Comparison of ENCODE assay signal across 1 cellular context in the genomic region with DNA sequence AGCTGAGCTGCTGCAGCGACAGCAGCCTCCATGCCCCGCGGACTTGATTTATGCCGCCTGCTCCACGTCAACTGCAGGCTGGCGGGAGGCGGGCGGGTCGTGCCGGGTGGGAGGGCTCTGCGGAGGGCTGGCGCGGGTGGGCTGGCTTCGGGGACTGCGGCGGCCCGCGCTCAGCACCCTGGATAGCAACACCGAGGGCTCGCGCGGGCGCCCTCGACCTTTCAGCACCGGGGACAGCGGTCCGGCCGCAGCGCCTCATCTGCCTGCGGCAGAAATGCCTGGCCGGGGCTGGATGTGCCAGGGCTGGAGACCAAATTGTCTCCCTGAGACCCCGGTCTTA.
A peak's percentile ranks its signal among the peaks of the same experiment; 100 is the strongest.
TF ChIP-seq lines count a peak whose summit lies in the region.

No MANE protein-coding gene starts in this region.

TF ChIP-seq in SK-N-SH, 30 proteins besides CTCF, POLR2A, EP300 and RAD21 (continued from another document):
- TF ChIP-seq, protein P1, sequence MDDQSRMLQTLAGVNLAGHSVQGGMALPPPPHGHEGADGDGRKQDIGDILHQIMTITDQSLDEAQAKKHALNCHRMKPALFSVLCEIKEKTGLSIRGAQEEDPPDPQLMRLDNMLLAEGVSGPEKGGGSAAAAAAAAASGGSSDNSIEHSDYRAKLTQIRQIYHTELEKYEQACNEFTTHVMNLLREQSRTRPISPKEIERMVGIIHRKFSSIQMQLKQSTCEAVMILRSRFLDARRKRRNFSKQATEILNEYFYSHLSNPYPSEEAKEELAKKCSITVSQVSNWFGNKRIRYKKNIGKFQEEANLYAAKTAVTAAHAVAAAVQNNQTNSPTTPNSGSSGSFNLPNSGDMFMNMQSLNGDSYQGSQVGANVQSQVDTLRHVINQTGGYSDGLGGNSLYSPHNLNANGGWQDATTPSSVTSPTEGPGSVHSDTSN (IDR thresholded peaks at IDR 0.05), result peak; percentile 73
- TF ChIP-seq REST (IDR thresholded peaks at IDR 0.05; ENCODE audit: low read depth, low read length) (peak; percentile 100), CHD2 (IDR thresholded peaks at IDR 0.05; ENCODE audit: low read length, partially characterized antibody) (peak; percentile 5), NRF1 (IDR thresholded peaks at IDR 0.05; ENCODE audit: low read depth, low read length) (no peak), MAX (IDR thresholded peaks at IDR 0.05; ENCODE audit: low read depth) (peak; percentile 82), SIN3A (IDR thresholded peaks at IDR 0.05; ENCODE audit: borderline replicate concordance, low read depth, low read length) (peak; percentile 100), TCF12 (IDR thresholded peaks at IDR 0.05) (0 out of 2 replicates have a peak, but pooled peaks have one; percentile 6), GATA2 (CRISPR knock-in tag; IDR thresholded peaks at IDR 0.05) (0 out of 2 replicates have a peak, but pooled peaks have one; percentile 13)
- TF ChIP-seq, protein P2, sequence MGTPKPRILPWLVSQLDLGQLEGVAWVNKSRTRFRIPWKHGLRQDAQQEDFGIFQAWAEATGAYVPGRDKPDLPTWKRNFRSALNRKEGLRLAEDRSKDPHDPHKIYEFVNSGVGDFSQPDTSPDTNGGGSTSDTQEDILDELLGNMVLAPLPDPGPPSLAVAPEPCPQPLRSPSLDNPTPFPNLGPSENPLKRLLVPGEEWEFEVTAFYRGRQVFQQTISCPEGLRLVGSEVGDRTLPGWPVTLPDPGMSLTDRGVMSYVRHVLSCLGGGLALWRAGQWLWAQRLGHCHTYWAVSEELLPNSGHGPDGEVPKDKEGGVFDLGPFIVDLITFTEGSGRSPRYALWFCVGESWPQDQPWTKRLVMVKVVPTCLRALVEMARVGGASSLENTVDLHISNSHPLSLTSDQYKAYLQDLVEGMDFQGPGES (IDR thresholded peaks at IDR 0.05; ENCODE audit: low read depth, low read length), result no peak
